9 cellular contexts compared by ENCODE assay signal in the genomic region with DNA sequence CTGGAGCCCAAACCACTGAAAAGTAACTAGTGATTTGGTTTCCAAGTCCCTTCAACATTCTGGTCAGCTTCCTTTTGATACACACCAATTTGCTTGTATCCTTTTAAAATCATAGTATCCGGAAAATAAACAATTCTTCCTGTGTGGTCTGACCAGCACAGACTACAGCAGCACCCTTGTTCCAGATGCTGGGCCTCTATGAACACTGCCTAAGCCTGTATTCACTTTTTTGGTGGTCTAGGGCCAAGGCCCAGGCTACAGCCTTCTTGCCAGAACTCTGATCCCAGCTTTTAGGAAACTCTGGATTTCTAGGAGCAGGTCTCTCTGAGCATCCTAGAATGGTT. TPM values are rescaled to one million over a fixed set of nuclear protein-coding genes. Genes with fewer than 3 reads are reported as not detected.
DNase-seq lines count a peak whose midpoint lies in the region; TF ChIP-seq lines count a peak whose summit lies in the region.
"Had no signal": no experiment of that assay in that cellular context is flagged by ENCODE, and none has a peak within 500 bp of the region (broad histone marks: within the 10 kb centered on the region; RNA-seq: fewer than 3 reads in every experiment).

No MANE protein-coding gene starts in this region.

- H3K27ac Mint-ChIP-seq in T-helper 1 cell treated with Interleukin-12 subunit alpha and Interleukin-12 subunit beta and Interleukin-4 antibody, amounts not matched to agents 30 μg/mL and 1 μg/mL, for 36 hours, result no peak overlapping the region
- H3K27ac Mint-ChIP-seq: stimulated activated naive CD8-positive, alpha-beta T cell treated with anti-CD3 and anti-CD28 coated beads, Interleukin-15, amount 100 ng/mL, for 72 hours had no signal

- no peaks in the 10 kb centered on the region for H3K36me3 Mint-ChIP-seq in T-helper 1 cell treated with Interleukin-12 subunit alpha and Interleukin-12 subunit beta and Interleukin-4 antibody, amounts not matched to agents 30 μg/mL and 1 μg/mL, for 36 hours (ENCODE audit: low read depth)

- DNase-seq in T-helper 1 cell, result no peak
- DNase-seq in WERI-Rb-1, result no peak
- no peak for DNase-seq in smooth muscle cell (lab: John Stamatoyannopoulos, UW; ENCODE audit: unreplicated experiment)
- no peak for DNase-seq in posterior cingulate gyrus
- DNase-seq in ureter (ENCODE audit: low spot score), result no peak
- DNase-seq in cerebellar nuclear complex (lab: John Stamatoyannopoulos, UW), result no peak

- H3K27ac ChIP-seq in WERI-Rb-1 (no peak overlapping the region), iPS-18a (ENCODE audit: low read length) (no peak overlapping the region), smooth muscle cell (ENCODE audit: low read depth) (no peak overlapping the region)

- H3K9me3 Mint-ChIP-seq in T-helper 1 cell treated with Interleukin-12 subunit alpha and Interleukin-12 subunit beta and Interleukin-4 antibody, amounts not matched to agents 30 μg/mL and 1 μg/mL, for 36 hours, result no peaks in the 10 kb centered on the region
- H3K9me3 Mint-ChIP-seq: stimulated activated naive CD8-positive, alpha-beta T cell treated with anti-CD3 and anti-CD28 coated beads, Interleukin-15, amount 100 ng/mL, for 72 hours had no signal

- H3K9ac ChIP-seq in iPS-18a (ENCODE audit: low read length) (no peak overlapping the region), smooth muscle cell (ENCODE audit: low read depth) (no peak overlapping the region)

- 0 out of 2 replicates have a peak, but pooled peaks cover 3% of the 10 kb centered on the region for H3K36me3 ChIP-seq in WERI-Rb-1
- no peaks in the 10 kb centered on the region for H3K36me3 ChIP-seq in iPS-18a (ENCODE audit: control insufficient read depth, low read depth, low read length)
- H3K36me3 ChIP-seq in smooth muscle cell (ENCODE audit: low read depth), result no peaks in the 10 kb centered on the region

- H3K27me3 Mint-ChIP-seq in T-helper 1 cell treated with Interleukin-12 subunit alpha and Interleukin-12 subunit beta and Interleukin-4 antibody, amounts not matched to agents 30 μg/mL and 1 μg/mL, for 36 hours (ENCODE audit: low read depth), result peaks cover 60% of the 10 kb centered on the region

- 84% methylated on average over 1 of the region's 1 CpG for WGBS in smooth muscle cell (ENCODE audit: low lambda C conversion rate)

- peaks cover 8% of the 10 kb centered on the region for H4K20me1 ChIP-seq in smooth muscle cell (ENCODE audit: low read depth)

- H3K9me3 ChIP-seq in WERI-Rb-1 (ENCODE audit: severe bottlenecking) (no peaks in the 10 kb centered on the region), iPS-18a (ENCODE audit: control insufficient read depth, low read depth, low read length) (no peaks in the 10 kb centered on the region), smooth muscle cell (replicated peaks; ENCODE audit: low read depth) (no peaks in the 10 kb centered on the region)

- TF ChIP-seq CTCF in WERI-Rb-1 (IDR thresholded peaks at IDR 0.05; ENCODE audit: low read depth, low read length), result no peak
- TF ChIP-seq CTCF in smooth muscle cell (IDR thresholded peaks at IDR 0.05; ENCODE audit: borderline replicate concordance, insufficient read depth, poor library complexity, severe bottlenecking), result no peak

- peaks cover 7% of the 10 kb centered on the region for H3K79me2 ChIP-seq in smooth muscle cell (ENCODE audit: low read depth)

- H3K4me1 ChIP-seq in iPS-18a (ENCODE audit: control insufficient read depth, low read depth, low read length) (peaks cover 3% of the 10 kb centered on the region), smooth muscle cell (ENCODE audit: low read depth) (no peaks in the 10 kb centered on the region)

- H3F3A ChIP-seq in smooth muscle cell (ENCODE audit: low read depth), result no peaks in the 10 kb centered on the region

- peak overlapping the region; percentile 70; the same call in 1 of the 2 replicates for H3K4me3 ChIP-seq in WERI-Rb-1 (ENCODE audit: low read depth, low read length)
- peak overlapping the region; percentile 70 for H3K4me3 ChIP-seq in iPS-18a (ENCODE audit: low read length)
- H3K4me3 ChIP-seq in smooth muscle cell, result peak overlapping the region; percentile 71

- H2AFZ ChIP-seq in smooth muscle cell (ENCODE audit: low read depth), result no peak overlapping the region

- H3K4me3 Mint-ChIP-seq in T-helper 1 cell treated with Interleukin-12 subunit alpha and Interleukin-12 subunit beta and Interleukin-4 antibody, amounts not matched to agents 30 μg/mL and 1 μg/mL, for 36 hours, result peak overlapping the region; percentile 1

- H3K4me1 Mint-ChIP-seq in T-helper 1 cell treated with Interleukin-12 subunit alpha and Interleukin-12 subunit beta and Interleukin-4 antibody, amounts not matched to agents 30 μg/mL and 1 μg/mL, for 36 hours (ENCODE audit: low read depth), result no peaks in the 10 kb centered on the region

- intact Hi-C loops in posterior cingulate gyrus (cut with DNase I), result loop anchor here (10.0 kb wide), 1 partner anchor 131 kb away; no protein-coding TSS in a partner anchor

- H3K27me3 ChIP-seq in WERI-Rb-1 (ENCODE audit: insufficient read depth, low read depth, severe bottlenecking), result no peaks in the 10 kb centered on the region
- peaks cover 36% of the 10 kb centered on the region for H3K27me3 ChIP-seq in iPS-18a (ENCODE audit: control insufficient read depth, insufficient read depth, low read length)
- no peaks in the 10 kb centered on the region for H3K27me3 ChIP-seq in smooth muscle cell (ENCODE audit: low read depth)

- H3K4me2 ChIP-seq in smooth muscle cell, result peak overlapping the region; percentile 93

RNA-seq across cellular contexts. Expression of gene DDAH1, which starts 0.8 kb away (rescaled TPM):
- total RNA-seq in smooth muscle cell (30.8 and 31.6 TPM in 2 replicates), ureter (51.2 TPM)
- 10.2 and 13.8 TPM in 2 replicates for polyA plus RNA-seq in smooth muscle cell
